9 cellular contexts compared by ENCODE assay signal in the genomic region with DNA sequence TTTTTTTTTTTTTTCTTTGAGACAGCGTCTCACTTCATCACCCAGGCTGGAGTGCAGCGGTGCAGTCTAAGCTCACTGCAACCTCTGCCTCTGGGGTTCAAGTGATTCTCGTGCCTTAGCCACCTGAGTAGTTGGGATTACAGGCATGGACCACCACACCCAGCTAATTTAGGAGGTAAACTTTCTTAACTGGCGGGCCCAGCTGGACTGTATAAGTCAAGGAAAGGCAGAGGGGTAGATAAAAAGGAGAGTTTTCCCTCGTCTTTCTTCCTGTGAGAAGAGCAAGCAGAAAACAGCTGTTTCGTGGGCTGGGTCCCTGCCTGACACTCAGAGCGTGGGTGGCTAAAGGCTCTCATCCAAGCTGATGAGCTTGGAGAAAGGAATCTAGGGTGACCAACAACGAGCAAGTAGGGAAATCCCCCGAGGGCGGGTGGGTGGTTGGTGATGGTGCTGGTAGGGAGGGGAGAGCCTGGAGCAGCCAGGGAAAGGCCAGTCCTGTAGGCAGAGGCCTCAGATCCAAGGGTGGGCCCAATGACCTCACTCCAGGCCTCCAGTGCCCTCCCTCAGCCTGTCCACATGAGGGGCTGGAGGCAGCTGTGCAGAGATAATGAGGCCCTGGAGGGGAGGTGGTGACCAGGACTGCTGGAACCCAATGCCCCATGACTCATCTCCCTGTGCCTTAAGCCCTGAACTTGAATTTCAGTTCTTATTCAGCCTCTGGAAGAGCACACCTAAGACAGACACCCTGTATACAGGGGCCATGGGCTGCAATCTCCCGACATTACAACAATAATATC. TPM values are rescaled to one million over a fixed set of nuclear protein-coding genes. Genes with fewer than 3 reads are reported as not detected.
DNase-seq lines count a peak whose midpoint lies in the region; ATAC-seq and TF ChIP-seq lines count a peak whose summit lies in the region.
"Had no signal": no experiment of that assay in that cellular context is flagged by ENCODE, and none has a peak within 500 bp of the region (broad histone marks: within the 10 kb centered on the region; RNA-seq: fewer than 3 reads in every experiment).

No MANE protein-coding gene starts in this region.

- TF ChIP-seq CTCF in astrocyte of the cerebellum (IDR thresholded peaks at IDR 0.05; ENCODE audit: low read depth, low read length, missing control alignments) (no peak), GM10266 (IDR thresholded peaks at IDR 0.05; ENCODE audit: control insufficient read depth, insufficient read depth, low read depth, missing control alignments) (no peak), Caco-2 (IDR thresholded peaks at IDR 0.05; ENCODE audit: insufficient read depth in 1 of 2, low read depth in 1 of 2, low read length in 1 of 2, severe bottlenecking in 1 of 2, unreplicated experiment in 1 of 2) (no peak)

- H3K4me3 Mint-ChIP-seq in Caco-2 (ENCODE audit: unreplicated experiment), result no peak overlapping the region
- H3K4me3 Mint-ChIP-seq: naive B cell had no signal

- H3K4me1 ChIP-seq in Caco-2, result no peaks in the 10 kb centered on the region

- peak; percentile 91 for DNase-seq in HK-2 (ENCODE audit: unreplicated experiment)
- DNase-seq in astrocyte of the cerebellum (ENCODE audit: low read depth), result peak; percentile 85
- peak; percentile 98 for DNase-seq in iris pigment epithelial cell (ENCODE audit: low read depth)
- DNase-seq in superior temporal gyrus (ENCODE audit: extremely low spot score), result peak; percentile 68
- no peak for DNase-seq in GM10266 (ENCODE audit: extremely low spot score)
- no peak for DNase-seq in Caco-2
- DNase-seq: naive B cell had no signal

- no peaks in the 10 kb centered on the region for H3K9me3 ChIP-seq in Caco-2

- POLR2A ChIA-PET in Caco-2 (lab: Charles Lee), result no interaction called here

- CTCF ChIA-PET in Caco-2 (lab: Charles Lee), result no interaction called here

- H3K4me1 Mint-ChIP-seq in Caco-2 (ENCODE audit: low read depth, unreplicated experiment), result no peaks in the 10 kb centered on the region

- H3K27ac Mint-ChIP-seq in Caco-2 (ENCODE audit: unreplicated experiment), result no peak overlapping the region

- no peaks in the 10 kb centered on the region for H3K9me3 Mint-ChIP-seq in Caco-2 (ENCODE audit: unreplicated experiment)
- H3K9me3 Mint-ChIP-seq: naive B cell had no signal

- in situ Hi-C loops in astrocyte of the cerebellum (cut with HindIII; ENCODE audit: low sequenced_read_pairs), result no loop called here

- H3K36me3 Mint-ChIP-seq in Caco-2 (ENCODE audit: insufficient read depth, unreplicated experiment), result no peaks in the 10 kb centered on the region

- intact Hi-C loops in Caco-2 (cut with micrococcal nuclease; ENCODE audit: unreplicated experiment), result no loop called here

- H3K27me3 Mint-ChIP-seq in Caco-2 (ENCODE audit: insufficient read depth, unreplicated experiment), result no peaks in the 10 kb centered on the region
- H3K27me3 Mint-ChIP-seq: naive B cell had no signal

- BruUV-seq in Caco-2 (replicated peaks; lab: Mats Ljungman, UMichigan), result no TSS peak

- ATAC-seq in GM18867 (IDR thresholded peaks at IDR 0.05; ENCODE audit: unreplicated experiment) (no peak), HG02840 (IDR thresholded peaks at IDR 0.05; ENCODE audit: low FRiP score, unreplicated experiment) (no peak)

- H3K4me3 ChIP-seq in astrocyte of the cerebellum (ENCODE audit: low read depth, low read length) (no peak overlapping the region), Caco-2 (ENCODE audit: low read depth, low read length) (no peak overlapping the region)

- no peaks in the 10 kb centered on the region for H3K27me3 ChIP-seq in Caco-2 (replicated peaks; ENCODE audit: control insufficient read depth, insufficient read depth, low read length)

- peaks cover 1% of the 10 kb centered on the region; the same call in 1 of the 2 replicates for H3K36me3 ChIP-seq in Caco-2 (ENCODE audit: control insufficient read depth, insufficient read depth, low read length)

RNA-seq across cellular contexts. Expression of gene LIMD1, which starts 43.1 kb away (rescaled TPM):
- 28.4 and 31.3 TPM in 2 replicates for total RNA-seq in Caco-2 (2022)

Comparison
In these comparisons a context has a peak if more than half of its experiments do, and no peak if none do; other contexts are left out.
1. DNase-seq: peak in HK-2 (single experiment), astrocyte of the cerebellum (single experiment), iris pigment epithelial cell (single experiment) and superior temporal gyrus (single experiment); none in GM10266 (single experiment) and Caco-2 (0 of 2).